Comparison of ENCODE assay signal across 19 cellular contexts in genomic region chr4:124939908-124940307, GRCh38.
A peak's percentile ranks its signal among the peaks of the same experiment; 100 is the strongest.
DNase-seq lines count a peak whose midpoint lies in the region; ATAC-seq and TF ChIP-seq lines count a peak whose summit lies in the region.
"Had no signal": no experiment of that assay in that cellular context is flagged by ENCODE, and none has a peak within 500 bp of the region (broad histone marks: within the 10 kb centered on the region; RNA-seq: fewer than 3 reads in every experiment).

No MANE protein-coding gene starts in this region.

- no peaks in the 10 kb centered on the region for H3K4me1 Mint-ChIP-seq in activated T-helper 1 cell treated with anti-CD3 and anti-CD28 coated beads, Interleukin-12 subunit alpha, Interleukin-12 subunit beta, Interleukin-2, Interleukin-4 antibody, amounts not matched to agents 30 ng/mL and 10 ng/mL and 1 ng/mL, durations not matched to agents 14 hours and 24 hours and 36 hours (ENCODE audit: low read depth)
- H3K4me1 Mint-ChIP-seq in naive thymus-derived CD8-positive, alpha-beta T cell: no peaks in the 10 kb centered on the region
- H3K4me1 Mint-ChIP-seq: memory B cell had no signal

- H3K79me2 ChIP-seq in ACC112 (ENCODE audit: control insufficient read depth, insufficient read depth, low read length, unreplicated experiment): no peaks in the 10 kb centered on the region

- no peak; the same call in 1 of the 2 replicates for TF ChIP-seq EP300 in Ishikawa (IDR thresholded peaks at IDR 0.05; ENCODE audit: borderline replicate concordance)
- TF ChIP-seq EP300 in suprapubic skin (IDR thresholded peaks at IDR 0.05): no peak

- no peaks in the 10 kb centered on the region for H3K9me3 Mint-ChIP-seq in activated T-helper 1 cell treated with anti-CD3 and anti-CD28 coated beads, Interleukin-12 subunit alpha, Interleukin-12 subunit beta, Interleukin-2, Interleukin-4 antibody, amounts not matched to agents 30 ng/mL and 10 ng/mL and 1 ng/mL, durations not matched to agents 14 hours and 24 hours and 36 hours
- H3K9me3 Mint-ChIP-seq in naive thymus-derived CD8-positive, alpha-beta T cell: peaks cover 0 to 9% (median 3%) of the 10 kb centered on the region in 9 donors
- H3K9me3 Mint-ChIP-seq: neural crest cell had no signal

- no peak for TF ChIP-seq POLR2A in breast epithelium (IDR thresholded peaks at IDR 0.05)
- TF ChIP-seq POLR2A in vagina (IDR thresholded peaks at IDR 0.05): no peak
- no peak for TF ChIP-seq POLR2A in suprapubic skin (IDR thresholded peaks at IDR 0.05)

- no peak overlapping the region for H2AFZ ChIP-seq in ACC112 (ENCODE audit: low read length, unreplicated experiment)

- TF ChIP-seq RAD21 in Ishikawa (IDR thresholded peaks at IDR 0.05; ENCODE audit: low read depth): no peak

- no peak for TF ChIP-seq CTCF in breast epithelium (IDR thresholded peaks at IDR 0.05)
- TF ChIP-seq CTCF in vagina (IDR thresholded peaks at IDR 0.05): no peak
- TF ChIP-seq CTCF in suprapubic skin (IDR thresholded peaks at IDR 0.05): no peak

- H3K4me1 ChIP-seq in ACC112 (ENCODE audit: control insufficient read depth, insufficient read depth, low read length, unreplicated experiment) (peaks cover 37% of the 10 kb centered on the region), breast epithelium (no peaks in the 10 kb centered on the region), muscle layer of duodenum (ENCODE audit: control insufficient read depth in 1 of 2, insufficient read depth in 2 of 2, low read length in 2 of 2) (peaks cover 0 to 13% of the 10 kb centered on the region in 2 donors), vagina (peaks cover 43% of the 10 kb centered on the region), suprapubic skin (peaks cover 38% of the 10 kb centered on the region)

- DNase-seq in breast epithelium (ENCODE audit: low spot score in 2 of 2): no peak
- DNase-seq in vagina (ENCODE audit: extremely low spot score in 2 of 2): no peak
- no peak for DNase-seq in activated T-helper 1 cell treated with anti-CD3 and anti-CD28 coated beads, Interleukin-12 subunit alpha, Interleukin-12 subunit beta, Interleukin-2, Interleukin-4 antibody, amounts not matched to agents 30 ng/mL and 10 ng/mL and 1 ng/mL, durations not matched to agents 14 hours and 24 hours and 36 hours (ENCODE audit: low spot score)
- DNase-seq in suprapubic skin (ENCODE audit: low spot score in 2 of 2): no peak
- DNase-seq in naive thymus-derived CD8-positive, alpha-beta T cell: no peak
- DNase-seq: activated CD4-positive, alpha-beta T cell treated with anti-CD3 and anti-CD28 coated beads, Interleukin-2, amount 50 U/mL, for 4 hours; activated naive CD4-positive, alpha-beta T cell treated with anti-CD3 and anti-CD28 coated beads, Interleukin-2, amount 50 U/mL, for 16 hours; activated T-cell treated with anti-CD3 and anti-CD28 coated beads, Interleukin-2, amount 50 U/mL, for 1 hour; MG63; NCI-H2029 treated with DMSO at 0.1 percent for 48 hours; NCI-H774; stimulated activated CD4-positive, alpha-beta T cell treated with anti-CD3 and anti-CD28 coated beads, Interleukin-15, amount 100 ng/mL, for 24 hours had no signal

- H3K27ac ChIP-seq in ACC112 (ENCODE audit: low read depth, low read length): peak overlapping the region; percentile 72
- H3K27ac ChIP-seq in breast epithelium: peak overlapping the region; percentile 64 to 69
- H3K27ac ChIP-seq in muscle layer of duodenum (ENCODE audit: low read length): peak overlapping the region; percentile 36
- no peak overlapping the region for H3K27ac ChIP-seq in vagina
- no peak overlapping the region for H3K27ac ChIP-seq in suprapubic skin

- no peaks in the 10 kb centered on the region for H3K27me3 ChIP-seq in ACC112 (ENCODE audit: insufficient read depth, low read length)
- H3K27me3 ChIP-seq in breast epithelium: no peaks in the 10 kb centered on the region
- no peaks in the 10 kb centered on the region for H3K27me3 ChIP-seq in muscle layer of duodenum (ENCODE audit: low read depth, low read length)
- no peaks in the 10 kb centered on the region for H3K27me3 ChIP-seq in vagina
- no peaks in the 10 kb centered on the region for H3K27me3 ChIP-seq in suprapubic skin
- H3K27me3 ChIP-seq: esophagus muscularis mucosa, MG63 had no signal

- no peak overlapping the region for H3K4me3 Mint-ChIP-seq in activated T-helper 1 cell treated with anti-CD3 and anti-CD28 coated beads, Interleukin-12 subunit alpha, Interleukin-12 subunit beta, Interleukin-2, Interleukin-4 antibody, amounts not matched to agents 30 ng/mL and 10 ng/mL and 1 ng/mL, durations not matched to agents 14 hours and 24 hours and 36 hours
- H3K4me3 Mint-ChIP-seq in naive thymus-derived CD8-positive, alpha-beta T cell: no peak overlapping the region
- H3K4me3 Mint-ChIP-seq: dendritic cell treated with granulocyte-macrophage colony-stimulating factor and Interleukin-4, amounts not matched to agents 40 ng/mL and 50 ng/mL, for 4 days; memory B cell; neural crest cell had no signal

- POLR2A ChIA-PET in naive thymus-derived CD8-positive, alpha-beta T cell (lab: Charles Lee): no interaction called here

- H3K9me3 ChIP-seq in breast epithelium (no peaks in the 10 kb centered on the region), muscle layer of duodenum (ENCODE audit: control insufficient read depth in 1 of 2, low read length in 2 of 2) (no peaks in the 10 kb centered on the region), vagina (no peaks in the 10 kb centered on the region), suprapubic skin (no peaks in the 10 kb centered on the region)
- H3K9me3 ChIP-seq: esophagus muscularis mucosa, MG63 had no signal

- no peaks in the 10 kb centered on the region for H3K36me3 Mint-ChIP-seq in activated T-helper 1 cell treated with anti-CD3 and anti-CD28 coated beads, Interleukin-12 subunit alpha, Interleukin-12 subunit beta, Interleukin-2, Interleukin-4 antibody, amounts not matched to agents 30 ng/mL and 10 ng/mL and 1 ng/mL, durations not matched to agents 14 hours and 24 hours and 36 hours (ENCODE audit: low read depth)
- H3K36me3 Mint-ChIP-seq in naive thymus-derived CD8-positive, alpha-beta T cell: no peaks in the 10 kb centered on the region
- H3K36me3 Mint-ChIP-seq: memory B cell had no signal

- no peak for ATAC-seq in naive thymus-derived CD8-positive, alpha-beta T cell

- no peak overlapping the region for H3K27ac Mint-ChIP-seq in activated T-helper 1 cell treated with anti-CD3 and anti-CD28 coated beads, Interleukin-12 subunit alpha, Interleukin-12 subunit beta, Interleukin-2, Interleukin-4 antibody, amounts not matched to agents 30 ng/mL and 10 ng/mL and 1 ng/mL, durations not matched to agents 14 hours and 24 hours and 36 hours
- H3K27ac Mint-ChIP-seq in naive thymus-derived CD8-positive, alpha-beta T cell: no peak overlapping the region
- H3K27ac Mint-ChIP-seq: dendritic cell treated with granulocyte-macrophage colony-stimulating factor and Interleukin-4, amounts not matched to agents 40 ng/mL and 50 ng/mL, for 4 days; memory B cell had no signal

- H3K27me3 Mint-ChIP-seq in activated T-helper 1 cell treated with anti-CD3 and anti-CD28 coated beads, Interleukin-12 subunit alpha, Interleukin-12 subunit beta, Interleukin-2, Interleukin-4 antibody, amounts not matched to agents 30 ng/mL and 10 ng/mL and 1 ng/mL, durations not matched to agents 14 hours and 24 hours and 36 hours (ENCODE audit: insufficient read depth): no peaks in the 10 kb centered on the region
- no peaks in the 10 kb centered on the region for H3K27me3 Mint-ChIP-seq in naive thymus-derived CD8-positive, alpha-beta T cell
- H3K27me3 Mint-ChIP-seq: dendritic cell treated with granulocyte-macrophage colony-stimulating factor and Interleukin-4, amounts not matched to agents 40 ng/mL and 50 ng/mL, for 4 days; memory B cell had no signal

- intact Hi-C loops in breast epithelium (cut with DNase I; ENCODE audit: low total_unique reads): no loop called here
- intact Hi-C loops in vagina (cut with DNase I): no loop called here
- intact Hi-C loops in activated T-helper 1 cell treated with anti-CD3 and anti-CD28 coated beads, Interleukin-12 subunit alpha, Interleukin-12 subunit beta, Interleukin-2, Interleukin-4 antibody, amounts not matched to agents 30 ng/mL and 10 ng/mL and 1 ng/mL, durations not matched to agents 14 hours and 24 hours and 36 hours (cut with micrococcal nuclease): no loop called here

- H3K4me3 ChIP-seq in ACC112 (ENCODE audit: low read depth, low read length) (0 out of 2 replicates have a peak overlapping the region, but pooled peaks have one; percentile 4), breast epithelium (no peak overlapping the region), muscle layer of duodenum (ENCODE audit: low read depth in 1 of 2, low read length in 2 of 2) (no peak overlapping the region), vagina (no peak overlapping the region), suprapubic skin (no peak overlapping the region)
- H3K4me3 ChIP-seq: esophagus muscularis mucosa, MG63 had no signal

- no peaks in the 10 kb centered on the region for H3K36me3 ChIP-seq in ACC112 (ENCODE audit: insufficient read depth, low read length)
- no peaks in the 10 kb centered on the region for H3K36me3 ChIP-seq in breast epithelium
- no peaks in the 10 kb centered on the region for H3K36me3 ChIP-seq in muscle layer of duodenum (ENCODE audit: control insufficient read depth in 1 of 2, insufficient read depth in 2 of 2, low read length in 2 of 2)
- no peaks in the 10 kb centered on the region for H3K36me3 ChIP-seq in vagina
- H3K36me3 ChIP-seq in suprapubic skin: no peaks in the 10 kb centered on the region
- H3K36me3 ChIP-seq: esophagus muscularis mucosa, MG63 had no signal

- WGBS in suprapubic skin: 50% methylated on average over 1 of the region's 1 CpG

TF ChIP-seq in Ishikawa, 13 proteins besides CTCF, POLR2A, EP300 and RAD21:
- TF ChIP-seq TEAD4 (IDR thresholded peaks at IDR 0.05) (no peak), NFIC (IDR thresholded peaks at IDR 0.05) (peak; percentile 51; the same call in 1 of the 2 replicates), ZBTB7A (IDR thresholded peaks at IDR 0.05; ENCODE audit: low read depth) (no peak), USF1 (IDR thresholded peaks at IDR 0.05) (no peak), TAF1 (IDR thresholded peaks at IDR 0.05; ENCODE audit: low read depth) (no peak), FOXM1 (IDR thresholded peaks at IDR 0.05; ENCODE audit: borderline replicate concordance, low read depth) (peak; percentile 50; the same call in 1 of the 2 replicates), YY1 (IDR thresholded peaks at IDR 0.05; ENCODE audit: low read depth) (no peak), CEBPB (IDR thresholded peaks at IDR 0.05) (peak; percentile 78)

Comparison
In these comparisons a context has a peak if more than half of its experiments do, and no peak if none do; other contexts are left out.
1. H3K27ac ChIP-seq: peak in ACC112 (single experiment), breast epithelium (2 of 2) and muscle layer of duodenum (single experiment); none in vagina (single experiment) and suprapubic skin (single experiment).